3 cellular contexts compared by ENCODE assay signal in the genomic region with DNA sequence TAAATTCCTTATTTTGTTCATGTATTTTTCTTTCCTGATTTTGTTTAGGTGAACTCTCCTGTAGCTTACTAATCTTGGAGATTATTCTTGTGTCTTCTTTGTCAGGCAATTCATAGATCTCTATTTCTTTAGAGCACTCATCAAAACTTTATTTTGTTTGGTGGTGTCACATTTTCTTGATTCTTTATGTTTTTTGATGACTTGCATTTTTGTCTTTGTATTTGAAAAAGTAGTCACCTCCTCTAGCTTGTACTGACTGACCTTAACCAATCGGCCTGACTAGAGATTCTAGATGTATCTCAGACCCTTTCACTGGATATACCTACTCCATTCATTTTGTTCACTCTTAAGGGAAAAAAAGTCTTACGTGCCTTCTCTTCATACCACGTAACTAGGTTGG.
A peak's percentile ranks its signal among the peaks of the same experiment; 100 is the strongest.
TF ChIP-seq lines count a peak whose summit lies in the region.

No MANE protein-coding gene starts in this region.

TF ChIP-seq in A549, 52 proteins besides CTCF, POLR2A, EP300 and RAD21:
- TF ChIP-seq MYC (IDR thresholded peaks at IDR 0.05; ENCODE audit: borderline replicate concordance, low read length) (no peak), MAFK (IDR thresholded peaks at IDR 0.05; ENCODE audit: partially characterized antibody) (peak; percentile 91), NFE2L2 (conservative IDR thresholded peaks at IDR 0.05; ENCODE audit: low read length) (peak; percentile 60)

TF ChIP-seq in IMR-90, 13 proteins besides CTCF, POLR2A, EP300 and RAD21:
- TF ChIP-seq MAFK (IDR thresholded peaks at IDR 0.05; ENCODE audit: low read depth, low read length) (peak; percentile 69), RFX5 (IDR thresholded peaks at IDR 0.05; ENCODE audit: low read depth, low read length) (no peak), BHLHE40 (IDR thresholded peaks at IDR 0.05; ENCODE audit: low read depth, low read length) (no peak), RCOR1 (IDR thresholded peaks at IDR 0.05; ENCODE audit: insufficient replicate concordance, low read length) (no peak), NFE2L2 (IDR thresholded peaks at IDR 0.05; ENCODE audit: low read depth, low read length) (0 out of 2 replicates have a peak, but pooled peaks have one; percentile 9), FOS (IDR thresholded peaks at IDR 0.05; ENCODE audit: low read depth, low read length) (no peak)

TF ChIP-seq in H1, 55 proteins besides CTCF, POLR2A, EP300 and RAD21:
- no peak for TF ChIP-seq SRF (IDR thresholded peaks at IDR 0.05; ENCODE audit: low read depth, low read length)
- peak; percentile 31; the same call in 1 of the 2 replicates for TF ChIP-seq MAFK (IDR thresholded peaks at IDR 0.05; ENCODE audit: low read depth, low read length)
TF ChIP-seq in H1: peak in this region for 1.
